Comparison of ENCODE assay signal across 21 cellular contexts in genomic region chr2:190515687-190516086, GRCh38. TPM values are rescaled to one million over a fixed set of nuclear protein-coding genes. Genes with fewer than 3 reads are reported as not detected.
DNase-seq lines count a peak whose midpoint lies in the region; ATAC-seq lines count a peak whose summit lies in the region.
"Had no signal": no experiment of that assay in that cellular context is flagged by ENCODE, and none has a peak within 500 bp of the region (broad histone marks: within the 10 kb centered on the region; RNA-seq: fewer than 3 reads in every experiment).

No MANE protein-coding gene starts in this region.

- peaks cover 36% of the 10 kb centered on the region for H3K4me1 Mint-ChIP-seq in activated CD4-positive, alpha-beta T cell treated with anti-CD3 and anti-CD28 coated beads, Interleukin-2, amount 10 ng/mL, durations not matched to agents 24 days and 14 days
- peaks cover 19% of the 10 kb centered on the region for H3K4me1 Mint-ChIP-seq in T-helper 17 cell
- peaks cover 14 to 63% (median 48%) of the 10 kb centered on the region in 7 donors for H3K4me1 Mint-ChIP-seq in naive thymus-derived CD4-positive, alpha-beta T cell

- CTCF ChIA-PET in naive thymus-derived CD4-positive, alpha-beta T cell (lab: Charles Lee): interaction anchor here (0.5 kb wide), 1 partner anchor 138 kb away, joined by 4 read pairs; no protein-coding TSS in a partner anchor

- H3K27ac ChIP-seq in naive thymus-derived CD4-positive, alpha-beta T cell (ENCODE audit: low read depth, low read length): no peak overlapping the region
- H3K27ac ChIP-seq in substantia nigra (ENCODE audit: low read depth, low read length, poor library complexity, severe bottlenecking): no peak overlapping the region
- H3K27ac ChIP-seq: breast epithelium had no signal

- intact Hi-C loops in activated CD4-positive, alpha-beta T cell treated with anti-CD3 and anti-CD28 coated beads, Interleukin-2, amount 10 ng/mL, durations not matched to agents 24 days and 14 days (cut with micrococcal nuclease): loop anchor here (10.0 kb wide), 1 partner anchor 289 kb away; no protein-coding TSS in a partner anchor
- intact Hi-C loops in naive thymus-derived CD4-positive, alpha-beta T cell (cut with micrococcal nuclease): loop anchor here (1.0 to 10.0 kb wide), 8 partner anchors 17 to 367 kb away; partner anchors contain the start of genes GLS (in 1 of the 2), NAB1 (in 1 of the 2) and NEMP2 (in 1 of the 2)

- no peaks in the 10 kb centered on the region for H3K9me3 ChIP-seq in T-helper 17 cell (ENCODE audit: control insufficient read depth, low read length, poor library complexity, severe bottlenecking)
- H3K9me3 ChIP-seq in naive thymus-derived CD4-positive, alpha-beta T cell (ENCODE audit: control insufficient read depth in 2 of 3, low read length in 3 of 3): no peaks in the 10 kb centered on the region
- H3K9me3 ChIP-seq: BE2C, breast epithelium had no signal

- ATAC-seq in GM18868 (IDR thresholded peaks at IDR 0.05; ENCODE audit: unreplicated experiment) (peak; percentile 47), T-helper 17 cell (peak; percentile 80), HG03571 (IDR thresholded peaks at IDR 0.05; ENCODE audit: unreplicated experiment) (no peak)
- ATAC-seq in naive thymus-derived CD4-positive, alpha-beta T cell: peak; percentile 76
- ATAC-seq: sciatic nerve; stimulated activated naive B cell treated with anti-CD40 and anti-IgM and Interleukin-4, amounts not matched to agents 10 μg/mL and 1 μg/mL and 100 μg/mL, for 72 hours had no signal

- DNase-seq in activated CD4-positive, alpha-beta T cell treated with anti-CD3 and anti-CD28 coated beads, Interleukin-2, amount 10 ng/mL, durations not matched to agents 24 days and 14 days: no peak
- DNase-seq in activated CD4-positive, alpha-beta T cell treated with anti-CD3 and anti-CD28 coated beads for 1 hour: no peak
- DNase-seq in T-helper 17 cell: no peak
- DNase-seq in naive thymus-derived CD4-positive, alpha-beta T cell: peak in 7 of 9 donors; percentile 35 to 78 (median 68)
- no peak for DNase-seq in NCI-H146 treated with DMSO at 0.1 percent for 48 hours (lab: John Stamatoyannopoulos, UW; ENCODE audit: unreplicated experiment)
- no peak for DNase-seq in substantia nigra (lab: John Stamatoyannopoulos, UW)
- DNase-seq: BE2C; GOT3; hippocampal formation; kidney; NCI-H1417 treated with DMSO at 0.1 percent for 48 hours; NCI-H2171; NCI-H69; SIG-M5; stimulated activated naive B cell treated with anti-CD40 and anti-IgM and Interleukin-4, amounts not matched to agents 10 μg/mL and 1 μg/mL and 100 μg/mL, for 72 hours; trophoblast cell had no signal

- H3K27me3 Mint-ChIP-seq in activated CD4-positive, alpha-beta T cell treated with anti-CD3 and anti-CD28 coated beads, Interleukin-2, amount 10 ng/mL, durations not matched to agents 24 days and 14 days: no peaks in the 10 kb centered on the region
- H3K27me3 Mint-ChIP-seq in T-helper 17 cell: no peaks in the 10 kb centered on the region
- H3K27me3 Mint-ChIP-seq in naive thymus-derived CD4-positive, alpha-beta T cell: no peaks in the 10 kb centered on the region
- H3K27me3 Mint-ChIP-seq: dendritic cell treated with granulocyte-macrophage colony-stimulating factor and Interleukin-4, amounts not matched to agents 40 ng/mL and 50 ng/mL, for 4 days; stimulated activated naive B cell treated with anti-CD40 and anti-IgM and Interleukin-4, amounts not matched to agents 10 μg/mL and 1 μg/mL and 100 μg/mL, for 72 hours had no signal

- H3K4me1 ChIP-seq in naive thymus-derived CD4-positive, alpha-beta T cell (ENCODE audit: control insufficient read depth in 2 of 2, insufficient read depth in 2 of 2, low read length in 2 of 2): peaks cover 22 to 28% of the 10 kb centered on the region in 2 donors

- peak overlapping the region; percentile 57 for H3K4me3 Mint-ChIP-seq in activated CD4-positive, alpha-beta T cell treated with anti-CD3 and anti-CD28 coated beads, Interleukin-2, amount 10 ng/mL, durations not matched to agents 24 days and 14 days
- H3K4me3 Mint-ChIP-seq in T-helper 17 cell: peak overlapping the region; percentile 33
- H3K4me3 Mint-ChIP-seq in naive thymus-derived CD4-positive, alpha-beta T cell: peak overlapping the region in 9 of 10 donors; percentile 52 to 78 (median 72)
- H3K4me3 Mint-ChIP-seq: dendritic cell treated with granulocyte-macrophage colony-stimulating factor and Interleukin-4, amounts not matched to agents 40 ng/mL and 50 ng/mL, for 4 days; stimulated activated naive B cell treated with anti-CD40 and anti-IgM and Interleukin-4, amounts not matched to agents 10 μg/mL and 1 μg/mL and 100 μg/mL, for 72 hours had no signal

- H3K27ac Mint-ChIP-seq in activated CD4-positive, alpha-beta T cell treated with anti-CD3 and anti-CD28 coated beads, Interleukin-2, amount 10 ng/mL, durations not matched to agents 24 days and 14 days: peak overlapping the region; percentile 78
- peak overlapping the region; percentile 47 for H3K27ac Mint-ChIP-seq in T-helper 17 cell
- H3K27ac Mint-ChIP-seq in naive thymus-derived CD4-positive, alpha-beta T cell: peak overlapping the region; percentile 65 to 92 (median 71)
- H3K27ac Mint-ChIP-seq: dendritic cell treated with granulocyte-macrophage colony-stimulating factor and Interleukin-4, amounts not matched to agents 40 ng/mL and 50 ng/mL, for 4 days; stimulated activated naive B cell treated with anti-CD40 and anti-IgM and Interleukin-4, amounts not matched to agents 10 μg/mL and 1 μg/mL and 100 μg/mL, for 72 hours had no signal

- POLR2A ChIA-PET in naive thymus-derived CD4-positive, alpha-beta T cell (lab: Charles Lee): interaction anchor here (0.5 to 4.0 kb wide), 3 partner anchors 18 to 108 kb away, joined by 3 to 47 read pairs (median 6); partner anchors contain the start of gene NEMP2

- peaks cover 0 to 17% (median 0%) of the 10 kb centered on the region in 3 experiments for H3K36me3 ChIP-seq in naive thymus-derived CD4-positive, alpha-beta T cell (ENCODE audit: control insufficient read depth in 2 of 3, insufficient read depth in 3 of 3, low read length in 3 of 3)
- H3K36me3 ChIP-seq: BE2C, breast epithelium had no signal

- H3K27me3 ChIP-seq in naive thymus-derived CD4-positive, alpha-beta T cell (ENCODE audit: control insufficient read depth in 2 of 2, insufficient read depth in 2 of 2, low read length in 2 of 2): no peaks in the 10 kb centered on the region
- H3K27me3 ChIP-seq: BE2C, breast epithelium had no signal

- H3K36me3 Mint-ChIP-seq in activated CD4-positive, alpha-beta T cell treated with anti-CD3 and anti-CD28 coated beads, Interleukin-2, amount 10 ng/mL, durations not matched to agents 24 days and 14 days (ENCODE audit: low read depth): peaks cover 36% of the 10 kb centered on the region
- no peaks in the 10 kb centered on the region for H3K36me3 Mint-ChIP-seq in T-helper 17 cell (ENCODE audit: low read depth)
- peaks cover 0 to 27% (median 8%) of the 10 kb centered on the region in 5 donors for H3K36me3 Mint-ChIP-seq in naive thymus-derived CD4-positive, alpha-beta T cell

- peaks cover 2% of the 10 kb centered on the region for H3K9me3 Mint-ChIP-seq in activated CD4-positive, alpha-beta T cell treated with anti-CD3 and anti-CD28 coated beads, Interleukin-2, amount 10 ng/mL, durations not matched to agents 24 days and 14 days
- H3K9me3 Mint-ChIP-seq in naive thymus-derived CD4-positive, alpha-beta T cell: no peaks in the 10 kb centered on the region
- H3K9me3 Mint-ChIP-seq: dendritic cell treated with granulocyte-macrophage colony-stimulating factor and Interleukin-4, amounts not matched to agents 40 ng/mL and 50 ng/mL, for 4 days; stimulated activated naive B cell treated with anti-CD40 and anti-IgM and Interleukin-4, amounts not matched to agents 10 μg/mL and 1 μg/mL and 100 μg/mL, for 72 hours had no signal

- H3K4me3 ChIP-seq in naive thymus-derived CD4-positive, alpha-beta T cell (ENCODE audit: low read length): peak overlapping the region; percentile 4
- H3K4me3 ChIP-seq: breast epithelium had no signal

RNA-seq across cellular contexts. Expression of gene NEMP2, which starts 18.8 kb away (rescaled TPM):
- 16.4 and 19.0 TPM in 2 replicates for total RNA-seq in activated CD4-positive, alpha-beta T cell treated with anti-CD3 and anti-CD28 coated beads, Interleukin-2, amount 10 ng/mL, durations not matched to agents 24 days and 14 days
- 10 to 100 TPM; 12.7 to 15.1 TPM for total RNA-seq in T-helper 17 cell
- 10 to 100 TPM; 11.1 to 30.8 (median 18.4) TPM for total RNA-seq in naive thymus-derived CD4-positive, alpha-beta T cell
- 10 to 100 TPM; 10.0 to 13.4 TPM for polyA plus RNA-seq in naive thymus-derived CD4-positive, alpha-beta T cell

Comparison
In these comparisons a context has a peak if more than half of its experiments do, and no peak if none do; other contexts are left out.
1. DNase-seq: peak in naive thymus-derived CD4-positive, alpha-beta T cell (7 of 9); none in activated CD4-positive, alpha-beta T cell treated with anti-CD3 and anti-CD28 coated beads, Interleukin-2, amount 10 ng/mL, durations not matched to agents 24 days and 14 days (single experiment), activated CD4-positive, alpha-beta T cell treated with anti-CD3 and anti-CD28 coated beads for 1 hour (single experiment), T-helper 17 cell (0 of 3), NCI-H146 treated with DMSO at 0.1 percent for 48 hours (single experiment) and substantia nigra (0 of 49).
2. Peak in every context shown above with its lines, with median percentiles within 50 percentile points of each other: H3K27ac Mint-ChIP-seq and H3K4me3 Mint-ChIP-seq.